Comparison of ENCODE assay signal across 22 cellular contexts in the genomic region with DNA sequence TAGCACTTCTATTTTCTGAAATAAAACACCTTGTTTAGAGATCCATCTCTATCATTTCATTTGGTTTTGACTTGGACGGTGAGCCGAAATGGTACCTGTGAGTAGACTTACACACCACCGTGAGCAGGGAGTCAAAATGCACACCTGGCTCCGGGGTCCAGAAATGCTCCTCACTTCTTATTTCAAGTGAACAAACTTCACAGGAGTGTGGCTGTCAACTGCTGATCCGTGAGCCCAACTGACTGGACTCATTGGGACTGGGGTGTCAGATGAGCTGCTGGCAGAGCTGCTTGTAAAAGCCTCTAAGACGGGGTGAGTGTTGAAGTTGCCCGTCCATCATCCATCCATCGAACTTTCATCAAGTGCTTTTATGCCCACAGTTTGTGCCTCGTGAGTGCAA.
DNase-seq lines count a peak whose midpoint lies in the region; ATAC-seq, FAIRE-seq and TF ChIP-seq lines count a peak whose summit lies in the region.
"Had no signal": no experiment of that assay in that cellular context is flagged by ENCODE, and none has a peak within 500 bp of the region (broad histone marks: within the 10 kb centered on the region; RNA-seq: fewer than 3 reads in every experiment).

No MANE protein-coding gene starts in this region.

- H3K27ac Mint-ChIP-seq in osteocyte (ENCODE audit: unreplicated experiment) = no peak overlapping the region
- no peak overlapping the region for H3K27ac Mint-ChIP-seq in stimulated activated effector memory CD8-positive, alpha-beta T cell treated with anti-CD3 and anti-CD28 coated beads, Interleukin-12 subunit alpha, Interleukin-12 subunit beta, amount 100 ng/mL, for 72 hours
- no peak overlapping the region for H3K27ac Mint-ChIP-seq in activated CD4-positive, alpha-beta memory T cell treated with anti-CD3 and anti-CD28 coated beads, Interleukin-2, amount 10 ng/mL, durations not matched to agents 7 days and 5 days
- H3K27ac Mint-ChIP-seq: CD4-positive, alpha-beta memory T cell; H9 had no signal

- H2AK5ac ChIP-seq in H1 (ENCODE audit: low read depth, low read length) = no peak overlapping the region

- no peaks in the 10 kb centered on the region for H3K4me1 Mint-ChIP-seq in osteocyte (ENCODE audit: unreplicated experiment)
- no peaks in the 10 kb centered on the region for H3K4me1 Mint-ChIP-seq in stimulated activated effector memory CD8-positive, alpha-beta T cell treated with anti-CD3 and anti-CD28 coated beads, Interleukin-12 subunit alpha, Interleukin-12 subunit beta, amount 100 ng/mL, for 72 hours
- no peaks in the 10 kb centered on the region for H3K4me1 Mint-ChIP-seq in activated CD4-positive, alpha-beta memory T cell treated with anti-CD3 and anti-CD28 coated beads, Interleukin-2, amount 10 ng/mL, durations not matched to agents 7 days and 5 days
- H3K4me1 Mint-ChIP-seq: CD4-positive, alpha-beta memory T cell; H9 had no signal

- CTCF ChIA-PET in H1 (lab: Charles Lee; ENCODE audit: partially characterized antibody) = no interaction called here
- CTCF ChIA-PET in activated CD4-positive, alpha-beta memory T cell treated with anti-CD3 and anti-CD28 coated beads, Interleukin-2, amount 10 ng/mL, durations not matched to agents 7 days and 5 days (lab: Charles Lee) = no interaction called here

- H3K79me1 ChIP-seq in H1 (ENCODE audit: low read depth, low read length) = no peaks in the 10 kb centered on the region

- no peak for ATAC-seq in stimulated activated effector memory CD8-positive, alpha-beta T cell treated with anti-CD3 and anti-CD28 coated beads, Interleukin-12 subunit alpha, Interleukin-12 subunit beta, amount 100 ng/mL, for 72 hours
- ATAC-seq: A549, HCT116 had no signal

- no peak for TF ChIP-seq POLR2A in H1 (IDR thresholded peaks at IDR 0.05; ENCODE audit: control extremely low read depth in 1 of 2, low read depth in 2 of 2, low read length in 2 of 2)

- H3K27me3 Mint-ChIP-seq in osteocyte (ENCODE audit: unreplicated experiment) = no peaks in the 10 kb centered on the region
- no peaks in the 10 kb centered on the region for H3K27me3 Mint-ChIP-seq in activated CD4-positive, alpha-beta memory T cell treated with anti-CD3 and anti-CD28 coated beads, Interleukin-2, amount 10 ng/mL, durations not matched to agents 7 days and 5 days
- H3K27me3 Mint-ChIP-seq: CD4-positive, alpha-beta memory T cell had no signal

- TF ChIP-seq RAD21 in H1 (IDR thresholded peaks at IDR 0.05 in 1 of 2, conservative IDR thresholded peaks at IDR 0.05 in 1 of 2; ENCODE audit: low read depth in 2 of 2, low read length in 2 of 2) = no peak

- no peaks in the 10 kb centered on the region for H3F3A ChIP-seq in smooth muscle cell (ENCODE audit: low read depth)

- no peak overlapping the region for H4K91ac ChIP-seq in H1 (replicated peaks; ENCODE audit: insufficient read length, low read length)

- TF ChIP-seq CTCF in H1 (IDR thresholded peaks at IDR 0.05; ENCODE audit: control extremely low read depth in 1 of 3, insufficient read depth in 1 of 3, low read depth in 1 of 3, low read length in 3 of 3) (no peak), osteocyte (IDR thresholded peaks at IDR 0.05) (no peak), smooth muscle cell (IDR thresholded peaks at IDR 0.05; ENCODE audit: borderline replicate concordance, insufficient read depth, poor library complexity, severe bottlenecking) (no peak)

- 0 out of 2 replicates have a peak overlapping the region, but pooled peaks have one; percentile 60 for H2BK12ac ChIP-seq in H1 (ENCODE audit: low read depth, low read length)

- H3K27ac ChIP-seq in BLaER1 (no peak overlapping the region), H1 (ENCODE audit: low read depth, low read length) (no peak overlapping the region), smooth muscle cell (ENCODE audit: low read depth) (no peak overlapping the region)
- H3K27ac ChIP-seq: 22Rv1, A549, GM23248 had no signal

- H3K9me3 ChIP-seq in BLaER1 = peaks cover 17% of the 10 kb centered on the region
- H3K9me3 ChIP-seq in H1 (ENCODE audit: insufficient read depth in 2 of 2, low read depth in 1 of 2, low read length in 1 of 2) = no peaks in the 10 kb centered on the region
- H3K9me3 ChIP-seq in smooth muscle cell (replicated peaks; ENCODE audit: low read depth) = no peaks in the 10 kb centered on the region
- H3K9me3 ChIP-seq: A549, BE2C had no signal

- H4K20me1 ChIP-seq in BLaER1 = no peaks in the 10 kb centered on the region
- H4K20me1 ChIP-seq in H1 (replicated peaks in 1 of 2; ENCODE audit: control insufficient read depth in 1 of 2, insufficient read depth in 2 of 2, low read length in 2 of 2) = no peaks in the 10 kb centered on the region
- no peaks in the 10 kb centered on the region for H4K20me1 ChIP-seq in smooth muscle cell (ENCODE audit: low read depth)

- H3K4me2 ChIP-seq in BLaER1 (peak overlapping the region; percentile 68), H1 (ENCODE audit: insufficient read depth in 1 of 2, low read depth in 2 of 2, low read length in 2 of 2) (no peak overlapping the region), smooth muscle cell (no peak overlapping the region)
- H3K4me2 ChIP-seq: A549 had no signal

- H3K36me3 ChIP-seq in BLaER1 = no peaks in the 10 kb centered on the region
- no peaks in the 10 kb centered on the region for H3K36me3 ChIP-seq in H1 (ENCODE audit: control insufficient read depth in 2 of 4, insufficient read depth in 4 of 4, low read length in 3 of 4)
- no peaks in the 10 kb centered on the region for H3K36me3 ChIP-seq in smooth muscle cell (ENCODE audit: low read depth)
- H3K36me3 ChIP-seq: BE2C had no signal

- no peak overlapping the region for H3K14ac ChIP-seq in H1 (ENCODE audit: insufficient read length)

- H3K4me3 ChIP-seq in BLaER1 (no peak overlapping the region), H1 (ENCODE audit: extremely low read depth in 1 of 4, insufficient read depth in 2 of 4, low read depth in 3 of 4, low read length in 4 of 4) (no peak overlapping the region), smooth muscle cell (no peak overlapping the region)
- H3K4me3 ChIP-seq: A549, GM23248 had no signal

- H3K9me3 Mint-ChIP-seq in osteocyte (ENCODE audit: unreplicated experiment) = peaks cover 51% of the 10 kb centered on the region
- peaks cover 3% of the 10 kb centered on the region for H3K9me3 Mint-ChIP-seq in stimulated activated effector memory CD8-positive, alpha-beta T cell treated with anti-CD3 and anti-CD28 coated beads, Interleukin-12 subunit alpha, Interleukin-12 subunit beta, amount 100 ng/mL, for 72 hours
- peaks cover 21% of the 10 kb centered on the region for H3K9me3 Mint-ChIP-seq in activated CD4-positive, alpha-beta memory T cell treated with anti-CD3 and anti-CD28 coated beads, Interleukin-2, amount 10 ng/mL, durations not matched to agents 7 days and 5 days

- no peak for FAIRE-seq in H1 (lab: Jason Lieb, UNC)
- FAIRE-seq: A549, G401.6, GM12892 had no signal

- H3K4ac ChIP-seq in H1 (replicated peaks; ENCODE audit: insufficient read length, low read depth, low read length) = no peak overlapping the region

- TF ChIP-seq EP300 in H1 (IDR thresholded peaks at IDR 0.05; ENCODE audit: borderline replicate concordance in 1 of 2, low read depth in 2 of 2, low read length in 2 of 2) = no peak

- no peaks in the 10 kb centered on the region for H3K27me3 ChIP-seq in BLaER1
- H3K27me3 ChIP-seq in H1 (replicated peaks in 1 of 4; ENCODE audit: control insufficient read depth in 3 of 4, extremely low read depth in 1 of 4, insufficient read depth in 3 of 4, low read length in 3 of 4) = no peaks in the 10 kb centered on the region
- no peaks in the 10 kb centered on the region for H3K27me3 ChIP-seq in smooth muscle cell (ENCODE audit: low read depth)
- H3K27me3 ChIP-seq: BE2C had no signal

- H3K23ac ChIP-seq in H1 (ENCODE audit: insufficient read length) = no peak overlapping the region

- no peak overlapping the region for H4K5ac ChIP-seq in H1 (ENCODE audit: insufficient read length, low read depth, low read length)

- H3K18ac ChIP-seq in H1 (ENCODE audit: extremely low read depth, low read length) = no peak overlapping the region

- H3K36me3 Mint-ChIP-seq in osteocyte (ENCODE audit: unreplicated experiment) = no peaks in the 10 kb centered on the region
- no peaks in the 10 kb centered on the region for H3K36me3 Mint-ChIP-seq in stimulated activated effector memory CD8-positive, alpha-beta T cell treated with anti-CD3 and anti-CD28 coated beads, Interleukin-12 subunit alpha, Interleukin-12 subunit beta, amount 100 ng/mL, for 72 hours
- no peaks in the 10 kb centered on the region for H3K36me3 Mint-ChIP-seq in activated CD4-positive, alpha-beta memory T cell treated with anti-CD3 and anti-CD28 coated beads, Interleukin-2, amount 10 ng/mL, durations not matched to agents 7 days and 5 days (ENCODE audit: low read depth)
- H3K36me3 Mint-ChIP-seq: CD4-positive, alpha-beta memory T cell had no signal

- no peak overlapping the region for H2BK5ac ChIP-seq in H1 (ENCODE audit: low read depth, low read length)

- H3K9ac ChIP-seq in BLaER1 (no peak overlapping the region), H1 (replicated peaks in 1 of 4; ENCODE audit: extremely low read depth in 1 of 4, low read depth in 3 of 4, low read length in 3 of 4) (no peak overlapping the region), smooth muscle cell (ENCODE audit: low read depth) (no peak overlapping the region)
- H3K9ac ChIP-seq: GM23248 had no signal

- H2BK120ac ChIP-seq in H1 (replicated peaks; ENCODE audit: low read depth, low read length) = no peak overlapping the region

- POLR2A ChIA-PET in H1 (lab: Charles Lee; ENCODE audit: partially characterized antibody) = no interaction called here
- POLR2A ChIA-PET in activated CD4-positive, alpha-beta memory T cell treated with anti-CD3 and anti-CD28 coated beads, Interleukin-2, amount 10 ng/mL, durations not matched to agents 7 days and 5 days (lab: Charles Lee) = no interaction called here

- H3K4me3 Mint-ChIP-seq in osteocyte (ENCODE audit: unreplicated experiment) = no peak overlapping the region
- H3K4me3 Mint-ChIP-seq in stimulated activated effector memory CD8-positive, alpha-beta T cell treated with anti-CD3 and anti-CD28 coated beads, Interleukin-12 subunit alpha, Interleukin-12 subunit beta, amount 100 ng/mL, for 72 hours = no peak overlapping the region
- H3K4me3 Mint-ChIP-seq in activated CD4-positive, alpha-beta memory T cell treated with anti-CD3 and anti-CD28 coated beads, Interleukin-2, amount 10 ng/mL, durations not matched to agents 7 days and 5 days = no peak overlapping the region
- H3K4me3 Mint-ChIP-seq: CD4-positive, alpha-beta memory T cell; H9 had no signal

- no peak overlapping the region for H2BK15ac ChIP-seq in H1 (ENCODE audit: low read length)

- H3K23me2 ChIP-seq in H1 (ENCODE audit: low read depth, low read length) = no peaks in the 10 kb centered on the region

- no peak overlapping the region for H4K8ac ChIP-seq in H1 (ENCODE audit: extremely low read depth, insufficient read depth, low read length)

- peaks cover 87% of the 10 kb centered on the region for H3K4me1 ChIP-seq in BLaER1
- no peaks in the 10 kb centered on the region for H3K4me1 ChIP-seq in H1 (replicated peaks in 1 of 4; ENCODE audit: control insufficient read depth in 3 of 4, insufficient read depth in 4 of 4, low read length in 3 of 4)
- no peaks in the 10 kb centered on the region for H3K4me1 ChIP-seq in smooth muscle cell (ENCODE audit: low read depth)
- H3K4me1 ChIP-seq: A549, BE2C had no signal

- no peak overlapping the region for H2AFZ ChIP-seq in H1 (ENCODE audit: low read length)
- H2AFZ ChIP-seq in smooth muscle cell (ENCODE audit: low read depth) = no peak overlapping the region
- H2AFZ ChIP-seq: GM23248 had no signal

- DNase-seq in H1 (ENCODE audit: low read depth in 1 of 2, low spot score in 2 of 2) (no peak), osteocyte (ENCODE audit: extremely low spot score, unreplicated experiment) (peak; percentile 63), smooth muscle cell (lab: John Stamatoyannopoulos, UW; ENCODE audit: unreplicated experiment) (no peak)
- no peak for DNase-seq in stimulated activated effector memory CD8-positive, alpha-beta T cell treated with anti-CD3 and anti-CD28 coated beads, Interleukin-12 subunit alpha, Interleukin-12 subunit beta, amount 100 ng/mL, for 72 hours (ENCODE audit: low spot score in 2 of 2)
- no peak for DNase-seq in activated CD4-positive, alpha-beta memory T cell treated with anti-CD3 and anti-CD28 coated beads, Interleukin-2, amount 10 ng/mL, durations not matched to agents 7 days and 5 days
- DNase-seq: ACHN; AML-193; BE2C; C1 segment of cervical spinal cord; Calu3; CD4-positive, alpha-beta memory T cell; COR-L47; DMS53; DND-41; GM23248; H9 had no signal

- H2BK20ac ChIP-seq in H1 (ENCODE audit: low read length) = no peak overlapping the region

- H3K56ac ChIP-seq in H1 (replicated peaks; ENCODE audit: insufficient read length, low read depth, low read length) = no peak overlapping the region

- no peaks in the 10 kb centered on the region for H3K79me2 ChIP-seq in H1 (ENCODE audit: control insufficient read depth in 1 of 2, insufficient read depth in 2 of 2, low read length in 2 of 2)
- H3K79me2 ChIP-seq in smooth muscle cell (ENCODE audit: low read depth) = no peaks in the 10 kb centered on the region

- 88% methylated on average over 9 of the region's 9 CpGs; no CpG with 5 or more reads in 1 of the 2 experiments for WGBS in H1 (ENCODE audit: extremely low coverage in 1 of 2, insufficient coverage in 1 of 2, insufficient read length in 1 of 2, insufficient replicate concordance in 2 of 2, low coverage in 1 of 2, low lambda C conversion rate in 2 of 2, missing lambda C conversion rate in 1 of 2), 2 experiments
- WGBS in smooth muscle cell (ENCODE audit: low lambda C conversion rate) = 86% methylated on average over 9 of the region's 9 CpGs
